Comparison of ENCODE assay signal across 17 cellular contexts in the genomic region with DNA sequence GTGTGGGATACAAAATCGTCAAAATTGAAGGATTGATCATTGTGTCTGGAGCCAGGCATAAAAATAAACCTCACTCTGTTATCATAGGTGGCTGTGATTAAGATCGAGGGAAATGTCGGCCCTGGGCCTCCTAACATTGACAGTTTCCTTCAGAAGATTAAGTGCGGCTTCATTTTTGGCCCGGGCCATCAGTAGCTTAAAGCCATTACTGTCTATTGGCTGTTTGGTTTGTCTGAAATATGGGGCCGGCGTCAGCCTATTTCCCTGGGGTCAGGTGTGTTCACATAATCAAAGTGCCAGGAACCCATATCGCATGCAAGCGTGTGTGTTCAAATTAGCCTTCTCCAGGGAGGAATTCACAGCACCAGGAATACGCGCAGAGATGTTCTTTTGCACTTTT.
DNase-seq lines count a peak whose midpoint lies in the region; ATAC-seq and TF ChIP-seq lines count a peak whose summit lies in the region.
"Had no signal": no experiment of that assay in that cellular context is flagged by ENCODE, and none has a peak within 500 bp of the region (broad histone marks: within the 10 kb centered on the region; RNA-seq: fewer than 3 reads in every experiment).

No MANE protein-coding gene starts in this region.

- POLR2A ChIA-PET in WTC11 (lab: Charles Lee) = no interaction called here

- peaks cover 51% of the 10 kb centered on the region for H3K4me1 ChIP-seq in cardiac muscle cell (ENCODE audit: low read depth)
- peaks cover 0 to 45% of the 10 kb centered on the region in 2 donors for H3K4me1 ChIP-seq in right atrium auricular region
- peaks cover 2 to 4% of the 10 kb centered on the region in 2 donors for H3K4me1 ChIP-seq in aorta (ENCODE audit: control insufficient read depth in 1 of 2, insufficient read depth in 2 of 2, low read length in 2 of 2)

- no peak overlapping the region for H3K4me3 Mint-ChIP-seq in WTC11
- no peak overlapping the region for H3K4me3 Mint-ChIP-seq in mesothelial cell of epicardium
- no peak overlapping the region for H3K4me3 Mint-ChIP-seq in effector memory CD8-positive, alpha-beta T cell

- no peaks in the 10 kb centered on the region for H3K36me3 ChIP-seq in cardiac muscle cell
- no peaks in the 10 kb centered on the region for H3K36me3 ChIP-seq in right atrium auricular region
- no peaks in the 10 kb centered on the region for H3K36me3 ChIP-seq in aorta (ENCODE audit: control insufficient read depth in 1 of 2, insufficient read depth in 2 of 2, low read length in 1 of 2)

- H3K27me3 Mint-ChIP-seq in WTC11 (ENCODE audit: low read depth) = no peaks in the 10 kb centered on the region
- peaks cover 19% of the 10 kb centered on the region for H3K27me3 Mint-ChIP-seq in mesothelial cell of epicardium (ENCODE audit: low read depth)
- no peaks in the 10 kb centered on the region for H3K27me3 Mint-ChIP-seq in effector memory CD8-positive, alpha-beta T cell

- no peak overlapping the region for H3K4me3 ChIP-seq in cardiac muscle cell
- no peak overlapping the region for H3K4me3 ChIP-seq in right atrium auricular region
- no peak overlapping the region for H3K4me3 ChIP-seq in aorta (ENCODE audit: low read length in 2 of 2)

- H3K9me3 Mint-ChIP-seq in WTC11 (peaks cover 7% of the 10 kb centered on the region), mesothelial cell of epicardium (peaks cover 5% of the 10 kb centered on the region)
- H3K9me3 Mint-ChIP-seq in effector memory CD8-positive, alpha-beta T cell = no peaks in the 10 kb centered on the region

- CTCF ChIA-PET in WTC11 (lab: Charles Lee) = no interaction called here

- peak overlapping the region; percentile 81 for H3K27ac ChIP-seq in cardiac muscle cell
- H3K27ac ChIP-seq in right atrium auricular region = no peak overlapping the region
- H3K27ac ChIP-seq in aorta (ENCODE audit: low read depth in 1 of 2, low read length in 2 of 2) = peak overlapping the region; percentile 4 to 33

- intact Hi-C loops in aorta (cut with DNase I) = loop anchor here in 1 of 2 donors (5.0 kb wide), 1 partner anchor 50 kb away; no protein-coding TSS in a partner anchor

- H3K27ac Mint-ChIP-seq in WTC11 (peak overlapping the region; percentile 99), mesothelial cell of epicardium (peak overlapping the region; percentile 27)
- H3K27ac Mint-ChIP-seq in effector memory CD8-positive, alpha-beta T cell = no peak overlapping the region

- H3K9me3 ChIP-seq in cardiac muscle cell (ENCODE audit: low read depth) = no peaks in the 10 kb centered on the region
- no peaks in the 10 kb centered on the region for H3K9me3 ChIP-seq in right atrium auricular region
- H3K9me3 ChIP-seq in aorta (ENCODE audit: control insufficient read depth, low read length) = no peaks in the 10 kb centered on the region

- H3K27me3 ChIP-seq in cardiac muscle cell = no peaks in the 10 kb centered on the region
- no peaks in the 10 kb centered on the region for H3K27me3 ChIP-seq in right atrium auricular region
- H3K27me3 ChIP-seq in aorta (ENCODE audit: control insufficient read depth in 1 of 2, insufficient read depth in 2 of 2, low read length in 1 of 2) = no peaks in the 10 kb centered on the region

- 73 to 74% methylated on average over 11 of the region's 11 CpGs for WGBS in aorta, 2 donors

- H3K4me1 Mint-ChIP-seq in WTC11 (peaks cover 81% of the 10 kb centered on the region), mesothelial cell of epicardium (peaks cover 56% of the 10 kb centered on the region)
- peaks cover 10 to 19% of the 10 kb centered on the region in 2 donors for H3K4me1 Mint-ChIP-seq in effector memory CD8-positive, alpha-beta T cell (ENCODE audit: low read depth in 2 of 2)

- no peak for TF ChIP-seq CTCF in cardiac muscle cell (IDR thresholded peaks at IDR 0.05; ENCODE audit: low read depth, low read length)
- no peak for TF ChIP-seq CTCF in right atrium auricular region (IDR thresholded peaks at IDR 0.05)
- TF ChIP-seq CTCF in WTC11 (IDR thresholded peaks at IDR 0.05) = no peak
- TF ChIP-seq CTCF in mesothelial cell of epicardium (IDR thresholded peaks at IDR 0.05; ENCODE audit: unreplicated experiment) = no peak

- H3K36me3 Mint-ChIP-seq in WTC11 (peaks cover 15% of the 10 kb centered on the region), mesothelial cell of epicardium (peaks cover 14% of the 10 kb centered on the region)
- no peaks in the 10 kb centered on the region for H3K36me3 Mint-ChIP-seq in effector memory CD8-positive, alpha-beta T cell (ENCODE audit: insufficient read depth)

- DNase-seq in cardiac muscle cell (ENCODE audit: low read depth in 1 of 2, low spot score in 1 of 2) (no peak), right atrium auricular region (ENCODE audit: low spot score) (no peak), WTC11 (ENCODE audit: low spot score) (no peak), mesothelial cell of epicardium (ENCODE audit: low spot score in 2 of 2, unreplicated experiment in 2 of 2) (no peak), aorta (peak; percentile 30 to 39)
- no peak for DNase-seq in activated effector memory CD4-positive, alpha-beta T cell treated with Interleukin-2 at 50 U/mL for 16 hours
- no peak for DNase-seq in effector memory CD8-positive, alpha-beta T cell
- DNase-seq: Calu3, DMS79, GDM1, NCI-H1048, NCI-H446, NCI-H774, SHP77 had no signal

- ATAC-seq in WTC11 = no peak
- no peak for ATAC-seq in aorta (ENCODE audit: low FRiP score)
- ATAC-seq in effector memory CD8-positive, alpha-beta T cell (replicated peaks) = no peak
- no peak for ATAC-seq in GM21360 (IDR thresholded peaks at IDR 0.05; ENCODE audit: unreplicated experiment)
- ATAC-seq: Panc1, SK-N-SH treated with all-trans-retinoic acid at 6 μM for 48 hours had no signal

TF ChIP-seq in WTC11, 78 proteins besides CTCF, POLR2A, EP300 and RAD21:
- TF ChIP-seq, protein P1, sequence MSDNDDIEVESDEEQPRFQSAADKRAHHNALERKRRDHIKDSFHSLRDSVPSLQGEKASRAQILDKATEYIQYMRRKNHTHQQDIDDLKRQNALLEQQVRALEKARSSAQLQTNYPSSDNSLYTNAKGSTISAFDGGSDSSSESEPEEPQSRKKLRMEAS (CRISPR knock-in tag; IDR thresholded peaks at IDR 0.05) = no peak
- TF ChIP-seq IRF2 (CRISPR knock-in tag; IDR thresholded peaks at IDR 0.05; ENCODE audit: borderline replicate concordance, low read depth) (no peak), ATF3 (CRISPR knock-in tag; conservative IDR thresholded peaks at IDR 0.05) (no peak), ERG (CRISPR knock-in tag; IDR thresholded peaks at IDR 0.05) (no peak), NR3C1 (CRISPR knock-in tag; conservative IDR thresholded peaks at IDR 0.05; ENCODE audit: low read depth) (no peak), MYBL2 (CRISPR knock-in tag; IDR thresholded peaks at IDR 0.05) (no peak), HMGA2 (CRISPR knock-in tag; IDR thresholded peaks at IDR 0.05) (no peak), ZBTB21 (CRISPR knock-in tag; IDR thresholded peaks at IDR 0.05; ENCODE audit: borderline replicate concordance) (no peak)

Comparison
In these comparisons a context has a peak if more than half of its experiments do, and no peak if none do; other contexts are left out.
1. H3K27ac ChIP-seq: peak in cardiac muscle cell (single experiment) and aorta (2 of 2); none in right atrium auricular region (0 of 2).
2. DNase-seq: peak in aorta (2 of 2); none in cardiac muscle cell (0 of 2), right atrium auricular region (single experiment), WTC11 (single experiment), mesothelial cell of epicardium (0 of 2), activated effector memory CD4-positive, alpha-beta T cell treated with Interleukin-2 at 50 U/mL for 16 hours (single experiment) and effector memory CD8-positive, alpha-beta T cell (0 of 3).
3. H3K27ac Mint-ChIP-seq: peak in WTC11 (single experiment) and mesothelial cell of epicardium (single experiment); none in effector memory CD8-positive, alpha-beta T cell (0 of 2).